8 cellular contexts compared by ENCODE assay signal in genomic region chr14:60165547-60165876, GRCh38.
DNase-seq lines count a peak whose midpoint lies in the region.

No MANE protein-coding gene starts in this region.

- H3K36me3 Mint-ChIP-seq in activated naive CD4-positive, alpha-beta T cell treated with anti-CD3 and anti-CD28 coated beads, Interleukin-2, amount 50 U/mL, for 24 hours: peaks cover 1% of the 10 kb centered on the region

- H3K27me3 Mint-ChIP-seq in activated naive CD4-positive, alpha-beta T cell treated with anti-CD3 and anti-CD28 coated beads, Interleukin-2, amount 50 U/mL, for 24 hours: no peaks in the 10 kb centered on the region

- H3K9me3 ChIP-seq in KOPT-K1 (ENCODE audit: insufficient read depth, low read length, poor library complexity, severe bottlenecking): no peaks in the 10 kb centered on the region
- no peaks in the 10 kb centered on the region for H3K9me3 ChIP-seq in duodenal mucosa (ENCODE audit: control insufficient read depth in 1 of 2, low read length in 2 of 2)
- no peaks in the 10 kb centered on the region for H3K9me3 ChIP-seq in neuron (ENCODE audit: low read length)

- peak overlapping the region; percentile 78 to 90 for H3K4me3 ChIP-seq in duodenal mucosa (ENCODE audit: low read depth in 1 of 2, low read length in 2 of 2)
- peak overlapping the region; percentile 91 for H3K4me3 ChIP-seq in neuron (ENCODE audit: low read length)

- H3K27ac ChIP-seq in KOPT-K1 (ENCODE audit: low read depth, low read length, poor library complexity, severe bottlenecking) (peak overlapping the region; percentile 79), duodenal mucosa (ENCODE audit: low read depth, low read length) (no peak overlapping the region)

- peak overlapping the region; percentile 98 for H2AFZ ChIP-seq in neuron (ENCODE audit: low read depth, low read length)

- H3K9ac ChIP-seq in duodenal mucosa (ENCODE audit: low read depth in 1 of 2, low read length in 2 of 2): peak overlapping the region; percentile 90 to 99

- peak overlapping the region; percentile 96 for H3K27ac Mint-ChIP-seq in activated naive CD4-positive, alpha-beta T cell treated with anti-CD3 and anti-CD28 coated beads, Interleukin-2, amount 50 U/mL, for 24 hours

- H3K4me1 ChIP-seq in duodenal mucosa (ENCODE audit: control insufficient read depth in 1 of 2, insufficient read depth in 2 of 2, low read length in 2 of 2) (peaks cover 5 to 10% of the 10 kb centered on the region in 2 donors), neuron (ENCODE audit: insufficient read depth, low read length) (peaks cover 11% of the 10 kb centered on the region)

- DNase-seq in activated naive CD4-positive, alpha-beta T cell treated with Interleukin-2 at 50 U/mL for 16 hours: no peak
- DNase-seq in SHP77 (lab: John Stamatoyannopoulos, UW) (no peak), NCI-H2107 treated with DMSO at 0.1 percent for 48 hours (lab: John Stamatoyannopoulos, UW; ENCODE audit: unreplicated experiment) (no peak), cerebellar nuclear complex (lab: John Stamatoyannopoulos, UW) (no peak)

- H3K9me3 Mint-ChIP-seq in activated naive CD4-positive, alpha-beta T cell treated with anti-CD3 and anti-CD28 coated beads, Interleukin-2, amount 50 U/mL, for 24 hours: no peaks in the 10 kb centered on the region

- H3K4me3 Mint-ChIP-seq in activated naive CD4-positive, alpha-beta T cell treated with anti-CD3 and anti-CD28 coated beads, Interleukin-2, amount 50 U/mL, for 24 hours: peak overlapping the region; percentile 83

- H3K36me3 ChIP-seq in KOPT-K1 (ENCODE audit: insufficient read depth, low read length) (no peaks in the 10 kb centered on the region), duodenal mucosa (ENCODE audit: control insufficient read depth in 1 of 2, insufficient read depth in 2 of 2, low read length in 2 of 2) (no peaks in the 10 kb centered on the region), neuron (ENCODE audit: insufficient read depth, low read length) (peaks cover 3% of the 10 kb centered on the region)

- H3K27me3 ChIP-seq in duodenal mucosa (ENCODE audit: control insufficient read depth in 1 of 2, insufficient read depth in 2 of 2, low read length in 2 of 2) (peaks cover 0 to 3% of the 10 kb centered on the region in 2 donors), neuron (ENCODE audit: insufficient read depth, low read length) (no peaks in the 10 kb centered on the region)

- peaks cover 50% of the 10 kb centered on the region for H3K4me1 Mint-ChIP-seq in activated naive CD4-positive, alpha-beta T cell treated with anti-CD3 and anti-CD28 coated beads, Interleukin-2, amount 50 U/mL, for 24 hours
